In genomic region chr10:65342226-65342625, GRCh38 we compare ENCODE assay signal across 19 cellular contexts.
"Had no signal": no experiment of that assay in that cellular context is flagged by ENCODE, and none has a peak within 500 bp of the region (broad histone marks: within the 10 kb centered on the region; RNA-seq: fewer than 3 reads in every experiment).

No MANE protein-coding gene starts in this region.

- DNase-seq: activated CD4-positive, alpha-beta T cell treated with anti-CD3 and anti-CD28 coated beads, Interleukin-2, amount 10 ng/mL, durations not matched to agents 7 days and 5 days; activated CD8-positive, alpha-beta T cell treated with anti-CD3 and anti-CD28 coated beads, Interleukin-2, amount 10 ng/mL, durations not matched to agents 7 days and 5 days; activated naive CD4-positive, alpha-beta T cell treated with Interleukin-2 at 50 U/mL for 16 hours; activated T-cell treated with anti-CD3 and anti-CD28 coated beads, Interleukin-2, amount 50 U/mL, for 24 hours; left ventricle myocardium superior; mesendoderm; stimulated activated naive B cell treated with anti-CD40 and anti-IgM and Interleukin-4, amounts not matched to agents 10 μg/mL and 1 μg/mL and 100 μg/mL, for 72 hours; T1000; upper lobe of right lung had no signal

- H3K4me1 Mint-ChIP-seq: activated CD4-positive, alpha-beta T cell treated with anti-CD3 and anti-CD28 coated beads, Interleukin-2, amount 10 ng/mL, durations not matched to agents 7 days and 5 days; central memory CD8-positive, alpha-beta T cell; stimulated activated naive B cell treated with anti-CD40 and anti-IgM and Interleukin-4, amounts not matched to agents 10 μg/mL and 1 μg/mL and 100 μg/mL, for 72 hours had no signal

- H3K9me3 Mint-ChIP-seq: activated CD4-positive, alpha-beta T cell treated with anti-CD3 and anti-CD28 coated beads, Interleukin-2, amount 10 ng/mL, durations not matched to agents 7 days and 5 days had no signal

- H3K27me3 Mint-ChIP-seq: activated CD4-positive, alpha-beta T cell treated with anti-CD3 and anti-CD28 coated beads, Interleukin-2, amount 10 ng/mL, durations not matched to agents 7 days and 5 days; activated T-cell treated with anti-CD3 and anti-CD28 coated beads, Interleukin-2, amount 50 U/mL, for 24 hours; central memory CD8-positive, alpha-beta T cell; natural killer cell treated with Interleukin-12 subunit alpha and Interleukin-12 subunit beta and Interleukin-15 and Interleukin-18, amount 100 ng/mL, for 72 hours; stimulated activated naive B cell treated with anti-CD40 and anti-IgM and Interleukin-4, amounts not matched to agents 10 μg/mL and 1 μg/mL and 100 μg/mL, for 72 hours had no signal

- H3K36me3 ChIP-seq: brain microvascular endothelial cell, gastroesophageal sphincter, heart left ventricle, neutrophil, upper lobe of right lung had no signal

- H3K27me3 ChIP-seq: brain microvascular endothelial cell, gastroesophageal sphincter, neutrophil, upper lobe of right lung had no signal

- H3K4me1 ChIP-seq: gastroesophageal sphincter, parathyroid adenoma, upper lobe of right lung had no signal

- ATAC-seq: activated CD4-positive, CD25-positive, alpha-beta regulatory T cell treated with anti-CD3 and anti-CD28 coated beads, Interleukin-2, amount 50 U/mL, for 24 hours; activated CD8-positive, alpha-beta T cell treated with anti-CD3 and anti-CD28 coated beads, Interleukin-2, amount 10 ng/mL, durations not matched to agents 7 days and 5 days; natural killer cell treated with Interleukin-12 subunit alpha and Interleukin-12 subunit beta and Interleukin-15 and Interleukin-18, amount 100 ng/mL, for 72 hours; stimulated activated naive B cell treated with anti-CD40 and anti-IgM and Interleukin-4, amounts not matched to agents 10 μg/mL and 1 μg/mL and 100 μg/mL, for 72 hours; upper lobe of right lung had no signal

- H3K27ac Mint-ChIP-seq: activated CD4-positive, alpha-beta T cell treated with anti-CD3 and anti-CD28 coated beads, Interleukin-2, amount 10 ng/mL, durations not matched to agents 7 days and 5 days; activated CD8-positive, alpha-beta T cell treated with anti-CD3 and anti-CD28 coated beads, Interleukin-2, amount 10 ng/mL, durations not matched to agents 7 days and 5 days; activated T-cell treated with anti-CD3 and anti-CD28 coated beads, Interleukin-2, amount 50 U/mL, for 24 hours; activated T-helper 2 cell treated with anti-CD3 and anti-CD28 coated beads, Interferon-gamma antibody, Interleukin-2, Interleukin-4, amounts not matched to agents 10 μg/mL and 5 μg/mL and 100 μg/mL, durations not matched to agents 14 hours and 24 hours and 36 hours; natural killer cell treated with Interleukin-12 subunit alpha and Interleukin-12 subunit beta and Interleukin-15 and Interleukin-18, amount 100 ng/mL, for 72 hours; stimulated activated naive B cell treated with anti-CD40 and anti-IgM and Interleukin-4, amounts not matched to agents 10 μg/mL and 1 μg/mL and 100 μg/mL, for 72 hours had no signal

- H3K27ac ChIP-seq: brain microvascular endothelial cell, coronary artery, gastroesophageal sphincter, neutrophil, parathyroid adenoma, upper lobe of right lung had no signal

- H3K36me3 Mint-ChIP-seq: natural killer cell treated with Interleukin-12 subunit alpha and Interleukin-12 subunit beta and Interleukin-15 and Interleukin-18, amount 100 ng/mL, for 72 hours; stimulated activated naive B cell treated with anti-CD40 and anti-IgM and Interleukin-4, amounts not matched to agents 10 μg/mL and 1 μg/mL and 100 μg/mL, for 72 hours had no signal

- H3K9me3 ChIP-seq: gastroesophageal sphincter, heart left ventricle, neutrophil, upper lobe of right lung had no signal

- H3K4me3 Mint-ChIP-seq: activated CD4-positive, alpha-beta T cell treated with anti-CD3 and anti-CD28 coated beads, Interleukin-2, amount 10 ng/mL, durations not matched to agents 7 days and 5 days; activated CD8-positive, alpha-beta T cell treated with anti-CD3 and anti-CD28 coated beads, Interleukin-2, amount 10 ng/mL, durations not matched to agents 7 days and 5 days; activated T-cell treated with anti-CD3 and anti-CD28 coated beads, Interleukin-2, amount 50 U/mL, for 24 hours; central memory CD8-positive, alpha-beta T cell; natural killer cell treated with Interleukin-12 subunit alpha and Interleukin-12 subunit beta and Interleukin-15 and Interleukin-18, amount 100 ng/mL, for 72 hours; stimulated activated naive B cell treated with anti-CD40 and anti-IgM and Interleukin-4, amounts not matched to agents 10 μg/mL and 1 μg/mL and 100 μg/mL, for 72 hours had no signal

- H3K4me3 ChIP-seq: coronary artery, gastroesophageal sphincter, heart left ventricle, upper lobe of right lung had no signal
